1 cellular context compared by ENCODE assay signal in genomic region chr15:98428253-98428989, GRCh38.
TF ChIP-seq lines count a peak whose summit lies in the region.

No MANE protein-coding gene starts in this region.

TF ChIP-seq in K562, 482 proteins besides CTCF, POLR2A, EP300 and RAD21 (continued from another document):
- TF ChIP-seq, protein P1, sequence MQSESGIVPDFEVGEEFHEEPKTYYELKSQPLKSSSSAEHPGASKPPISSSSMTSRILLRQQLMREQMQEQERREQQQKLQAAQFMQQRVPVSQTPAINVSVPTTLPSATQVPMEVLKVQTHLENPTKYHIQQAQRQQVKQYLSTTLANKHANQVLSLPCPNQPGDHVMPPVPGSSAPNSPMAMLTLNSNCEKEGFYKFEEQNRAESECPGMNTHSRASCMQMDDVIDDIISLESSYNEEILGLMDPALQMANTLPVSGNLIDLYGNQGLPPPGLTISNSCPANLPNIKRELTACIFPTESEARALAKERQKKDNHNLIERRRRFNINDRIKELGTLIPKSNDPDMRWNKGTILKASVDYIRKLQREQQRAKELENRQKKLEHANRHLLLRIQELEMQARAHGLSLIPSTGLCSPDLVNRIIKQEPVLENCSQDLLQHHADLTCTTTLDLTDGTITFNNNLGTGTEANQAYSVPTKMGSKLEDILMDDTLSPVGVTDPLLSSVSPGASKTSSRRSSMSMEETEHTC (IDR thresholded peaks at IDR 0.05), result no peak
- TF ChIP-seq RFX1 (IDR thresholded peaks at IDR 0.05) (no peak), SMC3 (conservative IDR thresholded peaks at IDR 0.05; ENCODE audit: insufficient read depth, low read depth, low read length) (0 out of 2 replicates have a peak, but pooled peaks have one; percentile 29), ZBTB33 (CRISPR knock-in tag; IDR thresholded peaks at IDR 0.05) (0 out of 2 replicates have a peak, but pooled peaks have one; percentile 15), ZC3H4 (CRISPR knock-in tag; IDR thresholded peaks at IDR 0.05; ENCODE audit: borderline replicate concordance) (no peak), MYC (IDR thresholded peaks at IDR 0.05; ENCODE audit: low read depth, low read length) (0 out of 2 replicates have a peak, but pooled peaks have one; percentile 20), MYC (CRISPR knock-in tag; IDR thresholded peaks at IDR 0.05; ENCODE audit: borderline replicate concordance, low read depth) (no peak)
